30 cellular contexts compared by ENCODE assay signal in the genomic region with DNA sequence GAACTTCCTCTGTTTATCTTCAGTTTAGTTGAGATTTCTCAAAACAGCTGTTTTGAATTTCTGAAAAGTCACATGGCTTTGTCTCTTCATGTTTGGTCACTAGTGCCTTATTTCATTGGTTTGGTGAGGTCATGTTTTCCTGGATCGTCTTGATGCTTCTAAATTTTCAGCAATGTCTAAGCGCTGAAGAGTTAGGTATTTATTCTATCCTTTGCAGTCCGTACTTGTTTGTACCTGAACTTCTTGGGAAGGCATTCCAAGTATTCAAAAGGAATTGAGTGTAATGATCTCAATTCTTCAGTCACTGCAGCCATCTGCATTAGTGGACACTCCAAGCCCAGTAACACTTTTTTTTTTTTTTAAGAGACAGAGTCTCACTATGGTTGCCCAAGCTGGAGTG.
"Had no signal": no experiment of that assay in that cellular context is flagged by ENCODE, and none has a peak within 500 bp of the region (broad histone marks: within the 10 kb centered on the region; RNA-seq: fewer than 3 reads in every experiment).

No MANE protein-coding gene starts in this region.

- H3K4me1 ChIP-seq: body of pancreas, gastrocnemius medialis, pancreas, prostate gland, upper lobe of right lung had no signal

- FAIRE-seq: keratinocyte, pancreas had no signal

- H3K4me3 Mint-ChIP-seq: activated naive CD8-positive, alpha-beta T cell; activated T-helper 17 cell treated with anti-CD3 and anti-CD28 coated beads, Interleukin-2, amount 50 U/mL, for 72 hours; naive B cell; nephron progenitor cell; stimulated activated memory B cell treated with anti-CD40 and anti-IgM and Interleukin-4, amounts not matched to agents 10 μg/mL and 1 μg/mL and 100 μg/mL, for 72 hours; stimulated activated naive CD8-positive, alpha-beta T cell treated with anti-CD3 and anti-CD28 coated beads, Interleukin-15, amount 100 ng/mL, for 72 hours had no signal

- DNase-seq: activated CD4-positive, alpha-beta T cell treated with anti-CD3 and anti-CD28 coated beads for 4 hours; activated CD4-positive, alpha-beta T cell treated with anti-CD3 and anti-CD28 coated beads, Interleukin-2, amount 50 U/mL, for 48 hours; activated CD8-positive, alpha-beta memory T cell treated with anti-CD3 and anti-CD28 coated beads for 24 hours; aorta; body of pancreas; dorsolateral prefrontal cortex; effector memory CD4-positive, alpha-beta T cell; erythroblast; gastrocnemius medialis; glutamatergic neuron; left cardiac atrium; left ventricle myocardium superior; naive B cell; nephron progenitor cell; pancreas; retina; stimulated activated CD4-positive, alpha-beta T cell treated with anti-CD3 and anti-CD28 coated beads, Interleukin-12 subunit alpha, Interleukin-12 subunit beta, amount 100 ng/mL, for 4 hours; stimulated activated CD4-positive, alpha-beta T cell treated with anti-CD3 and anti-CD28 coated beads, Interleukin-4, amount 100 ng/mL, for 1 hour; stimulated activated naive CD8-positive, alpha-beta T cell treated with anti-CD3 and anti-CD28 coated beads, Interleukin-15, amount 100 ng/mL, for 72 hours; substantia nigra; upper lobe of right lung had no signal

- H3K27me3 ChIP-seq: body of pancreas, cardiac muscle cell, dorsolateral prefrontal cortex, gastrocnemius medialis, pancreas, upper lobe of right lung had no signal

- ATAC-seq: activated T-helper 17 cell treated with anti-CD3 and anti-CD28 coated beads, Interleukin-2, amount 50 U/mL, for 72 hours; body of pancreas; gastrocnemius medialis; left cardiac atrium; left ventricle myocardium superior; pancreas; sciatic nerve; stimulated activated memory B cell treated with anti-CD40 and anti-IgM and Interleukin-4, amounts not matched to agents 10 μg/mL and 1 μg/mL and 100 μg/mL, for 72 hours; stimulated activated naive CD8-positive, alpha-beta T cell treated with anti-CD3 and anti-CD28 coated beads, Interleukin-15, amount 100 ng/mL, for 72 hours; upper lobe of right lung had no signal

- H3K27me3 Mint-ChIP-seq: activated naive CD8-positive, alpha-beta T cell; activated T-helper 17 cell treated with anti-CD3 and anti-CD28 coated beads, Interleukin-2, amount 50 U/mL, for 72 hours; naive B cell; stimulated activated memory B cell treated with anti-CD40 and anti-IgM and Interleukin-4, amounts not matched to agents 10 μg/mL and 1 μg/mL and 100 μg/mL, for 72 hours; stimulated activated naive CD8-positive, alpha-beta T cell treated with anti-CD3 and anti-CD28 coated beads, Interleukin-15, amount 100 ng/mL, for 72 hours had no signal

- H3K9me3 Mint-ChIP-seq: activated T-helper 17 cell treated with anti-CD3 and anti-CD28 coated beads, Interleukin-2, amount 50 U/mL, for 72 hours; stimulated activated memory B cell treated with anti-CD40 and anti-IgM and Interleukin-4, amounts not matched to agents 10 μg/mL and 1 μg/mL and 100 μg/mL, for 72 hours; stimulated activated naive CD8-positive, alpha-beta T cell treated with anti-CD3 and anti-CD28 coated beads, Interleukin-15, amount 100 ng/mL, for 72 hours had no signal

- H3K4me3 ChIP-seq: body of pancreas, cardiac muscle cell, coronary artery, dorsolateral prefrontal cortex, gastrocnemius medialis, pancreas, prostate gland, skin epidermis, upper lobe of right lung had no signal

- H3K4me1 Mint-ChIP-seq: nephron progenitor cell; stimulated activated memory B cell treated with anti-CD40 and anti-IgM and Interleukin-4, amounts not matched to agents 10 μg/mL and 1 μg/mL and 100 μg/mL, for 72 hours; stimulated activated naive CD8-positive, alpha-beta T cell treated with anti-CD3 and anti-CD28 coated beads, Interleukin-15, amount 100 ng/mL, for 72 hours had no signal

- H3K27ac Mint-ChIP-seq: activated naive CD8-positive, alpha-beta T cell; activated T-helper 17 cell treated with anti-CD3 and anti-CD28 coated beads, Interleukin-2, amount 50 U/mL, for 72 hours; nephron progenitor cell; stimulated activated memory B cell treated with anti-CD40 and anti-IgM and Interleukin-4, amounts not matched to agents 10 μg/mL and 1 μg/mL and 100 μg/mL, for 72 hours had no signal

- H3K27ac ChIP-seq: body of pancreas, cardiac muscle cell, coronary artery, dorsolateral prefrontal cortex, gastrocnemius medialis, pancreas, prostate gland, skin epidermis, upper lobe of right lung had no signal

- H3K36me3 ChIP-seq: prostate gland had no signal

- H3K9me3 ChIP-seq: body of pancreas, gastrocnemius medialis, pancreas, prostate gland, upper lobe of right lung had no signal
